ENCODE assay signal across 2 cellular contexts in genomic region chr6:111748247-111748647, GRCh38.
TF ChIP-seq lines count a peak whose summit lies in the region.

No MANE protein-coding gene starts in this region.

TF ChIP-seq in GM23338, 12 proteins besides CTCF, POLR2A, EP300 and RAD21 (continued from another document):
- no peak for TF ChIP-seq EZH2 (IDR thresholded peaks at IDR 0.05; ENCODE audit: low read depth, unreplicated experiment)
- no peak for TF ChIP-seq ZNF462 (CRISPR knock-in tag; IDR thresholded peaks at IDR 0.05)
- no peak for TF ChIP-seq ZNF331 (CRISPR knock-in tag; IDR thresholded peaks at IDR 0.05; ENCODE audit: low read depth)
- TF ChIP-seq EZH2phosphoT487 (IDR thresholded peaks at IDR 0.05; ENCODE audit: unreplicated experiment), result no peak
- no peak for TF ChIP-seq POLR2AphosphoS5 (IDR thresholded peaks at IDR 0.05; ENCODE audit: low read depth)
- no peak for TF ChIP-seq ZNF114 (CRISPR knock-in tag; IDR thresholded peaks at IDR 0.05)
- no peak for TF ChIP-seq ETS1 (IDR thresholded peaks at IDR 0.05)
- no peak for TF ChIP-seq REST (IDR thresholded peaks at IDR 0.05; ENCODE audit: unreplicated experiment)

TF ChIP-seq in GM12878, 131 proteins besides CTCF, POLR2A, EP300 and RAD21 (continued from another document and continues in another):
- TF ChIP-seq E4F1 (IDR thresholded peaks at IDR 0.05; ENCODE audit: borderline replicate concordance, partially characterized antibody) (no peak), HDAC2 (IDR thresholded peaks at IDR 0.05) (no peak), CREB1 (IDR thresholded peaks at IDR 0.05; ENCODE audit: low read depth) (no peak), ZNF592 (IDR thresholded peaks at IDR 0.05) (peak; percentile 78; the same call in 1 of the 2 replicates), TARDBP (IDR thresholded peaks at IDR 0.05; ENCODE audit: borderline replicate concordance) (no peak), IKZF2 (IDR thresholded peaks at IDR 0.05) (peak; percentile 61 to 62; a peak in 2 of 4 replicates), HDAC6 (IDR thresholded peaks at IDR 0.05; ENCODE audit: unreplicated experiment) (no peak), ELK1 (IDR thresholded peaks at IDR 0.05; ENCODE audit: low read depth, low read length) (no peak), MXI1 (IDR thresholded peaks at IDR 0.05; ENCODE audit: low read depth, low read length) (no peak), SPI1 (IDR thresholded peaks at IDR 0.05; ENCODE audit: borderline replicate concordance, insufficient read depth, low read depth, low read length) (no peak; the same call in 1 of the 2 replicates), IRF3 (IDR thresholded peaks at IDR 0.05) (no peak), MAX (IDR thresholded peaks at IDR 0.05; ENCODE audit: low read depth, low read length) (no peak), IRF4 (IDR thresholded peaks at IDR 0.05; ENCODE audit: low read depth, low read length) (no peak), STAT1 (conservative IDR thresholded peaks at IDR 0.05) (no peak), REST (IDR thresholded peaks at IDR 0.05; ENCODE audit: low read depth, low read length) (no peak), IKZF1 (conservative IDR thresholded peaks at IDR 0.05) (peak; percentile 55; the same call in 1 of the 2 replicates), KDM1A (IDR thresholded peaks at IDR 0.05; ENCODE audit: borderline replicate concordance) (no peak), ZBTB4 (CRISPR knock-in tag; IDR thresholded peaks at IDR 0.05) (peak; percentile 71; the same call in 1 of the 2 replicates), DPF2 (IDR thresholded peaks at IDR 0.05) (no peak), CHD1 (IDR thresholded peaks at IDR 0.05; ENCODE audit: low read depth, low read length) (no peak), TCF3 (IDR thresholded peaks at IDR 0.05; ENCODE audit: borderline replicate concordance, insufficient read depth, low read depth, low read length) (no peak), NBN (IDR thresholded peaks at IDR 0.05) (no peak), ZBTB33 (IDR thresholded peaks at IDR 0.05) (no peak), GABPA (IDR thresholded peaks at IDR 0.05; ENCODE audit: low read depth) (no peak), ZBED1 (IDR thresholded peaks at IDR 0.05; ENCODE audit: borderline replicate concordance) (peak; percentile 71; the same call in 1 of the 2 replicates), ZNF384 (IDR thresholded peaks at IDR 0.05; ENCODE audit: borderline replicate concordance, low read depth, low read length) (no peak), E2F4 (IDR thresholded peaks at IDR 0.05; ENCODE audit: low read depth, low read length) (no peak), CBX5 (IDR thresholded peaks at IDR 0.05; ENCODE audit: low read depth) (no peak), EED (IDR thresholded peaks at IDR 0.05; ENCODE audit: low read depth) (peak; percentile 71)
